19 cellular contexts compared by ENCODE assay signal in genomic region chr7:142454862-142455261, GRCh38.
DNase-seq lines count a peak whose midpoint lies in the region; ATAC-seq and TF ChIP-seq lines count a peak whose summit lies in the region.
"Had no signal": no experiment of that assay in that cellular context is flagged by ENCODE, and none has a peak within 500 bp of the region (broad histone marks: within the 10 kb centered on the region; RNA-seq: fewer than 3 reads in every experiment).

No MANE protein-coding gene starts in this region.

- no peak for TF ChIP-seq CTCF in CD14-positive monocyte (IDR thresholded peaks at IDR 0.05)
- no peak for TF ChIP-seq CTCF in PC-3 (conservative IDR thresholded peaks at IDR 0.05; ENCODE audit: low read depth, low read length)

- H3K9me2 ChIP-seq in PC-3 (replicated peaks; ENCODE audit: low read length): no peaks in the 10 kb centered on the region

- no peak overlapping the region for H3K9ac ChIP-seq in PC-3 (ENCODE audit: low read length)
- H3K9ac ChIP-seq: neural progenitor cell had no signal

- intact Hi-C loops in activated CD4-positive, alpha-beta T cell treated with anti-CD3 and anti-CD28 coated beads for 36 hours (cut with DNase I, micrococcal nuclease): no loop called here
- intact Hi-C loops in CD14-positive monocyte (cut with micrococcal nuclease): no loop called here
- intact Hi-C loops in PC-3 (cut with micrococcal nuclease): no loop called here

- POLR2A ChIA-PET in activated CD4-positive, alpha-beta T cell treated with anti-CD3 and anti-CD28 coated beads for 36 hours (lab: Charles Lee): no interaction called here
- POLR2A ChIA-PET in PC-3 (lab: Charles Lee; ENCODE audit: unreplicated experiment): no interaction called here

- H3K27ac Mint-ChIP-seq in activated CD4-positive, alpha-beta T cell treated with anti-CD3 and anti-CD28 coated beads for 36 hours: peak overlapping the region; percentile 59
- H3K27ac Mint-ChIP-seq in CD14-positive monocyte (peak overlapping the region in 5 of 7 donors; percentile 53 to 85 (median 66)), T-helper 17 cell (peak overlapping the region; percentile 77)
- H3K27ac Mint-ChIP-seq: HFFc6; mesothelial cell of epicardium; neural progenitor cell; stimulated activated naive B cell treated with anti-CD40 and anti-IgM and Interleukin-4, amounts not matched to agents 10 μg/mL and 1 μg/mL and 100 μg/mL, for 72 hours had no signal

- no TSS peak for BruUV-seq in PC-3 (replicated peaks; lab: Mats Ljungman, UMichigan)

- no peaks in the 10 kb centered on the region for H3K9me3 Mint-ChIP-seq in activated CD4-positive, alpha-beta T cell treated with anti-CD3 and anti-CD28 coated beads for 36 hours (ENCODE audit: low read depth)
- H3K9me3 Mint-ChIP-seq in CD14-positive monocyte: no peaks in the 10 kb centered on the region
- H3K9me3 Mint-ChIP-seq: HFFc6; mesothelial cell of epicardium; neural progenitor cell; stimulated activated naive B cell treated with anti-CD40 and anti-IgM and Interleukin-4, amounts not matched to agents 10 μg/mL and 1 μg/mL and 100 μg/mL, for 72 hours had no signal

- peak overlapping the region; percentile 55 for H3K4me3 Mint-ChIP-seq in activated CD4-positive, alpha-beta T cell treated with anti-CD3 and anti-CD28 coated beads for 36 hours
- H3K4me3 Mint-ChIP-seq in CD14-positive monocyte (peak overlapping the region in 1 of 2 donors; percentile 12), T-helper 17 cell (peak overlapping the region; percentile 73)
- H3K4me3 Mint-ChIP-seq: HFFc6; mesothelial cell of epicardium; neural progenitor cell; stimulated activated naive B cell treated with anti-CD40 and anti-IgM and Interleukin-4, amounts not matched to agents 10 μg/mL and 1 μg/mL and 100 μg/mL, for 72 hours had no signal

- H3K27ac ChIP-seq in PC-3 (ENCODE audit: low read length): no peak overlapping the region
- H3K27ac ChIP-seq: esophagus muscularis mucosa, neural progenitor cell, Peyer's patch, SK-N-MC, tibial nerve had no signal

- no peak overlapping the region for H2AFZ ChIP-seq in PC-3 (ENCODE audit: low read length)
- H2AFZ ChIP-seq: neural progenitor cell had no signal

- CTCF ChIA-PET in activated CD4-positive, alpha-beta T cell treated with anti-CD3 and anti-CD28 coated beads for 36 hours (lab: Charles Lee): interaction anchor here (0.6 to 1.6 kb wide), 8 partner anchors 11 to 1442 kb away, joined by 3 to 4 read pairs (median 3); no protein-coding TSS in a partner anchor
- CTCF ChIA-PET in PC-3 (lab: Charles Lee): interaction anchor here (0.6 kb wide), 1 partner anchor 51 kb away, joined by 3 read pairs; no protein-coding TSS in a partner anchor

- H3F3A ChIP-seq in PC-3 (ENCODE audit: low read length, unreplicated experiment): no peaks in the 10 kb centered on the region

- H3K4me2 ChIP-seq in PC-3 (ENCODE audit: low read length): no peak overlapping the region
- H3K4me2 ChIP-seq: neural progenitor cell had no signal

- no peaks in the 10 kb centered on the region for H3K36me3 ChIP-seq in PC-3 (ENCODE audit: low read depth, low read length)
- H3K36me3 ChIP-seq: esophagus muscularis mucosa, neural progenitor cell, Peyer's patch, tibial nerve had no signal

- H4K20me1 ChIP-seq in PC-3 (ENCODE audit: low read length): no peaks in the 10 kb centered on the region

- DNase-seq in activated CD4-positive, alpha-beta T cell treated with anti-CD3 and anti-CD28 coated beads for 36 hours: peak; percentile 46
- DNase-seq in activated CD4-positive, alpha-beta T cell treated with anti-CD3 and anti-CD28 coated beads for 1 hour: no peak
- DNase-seq in CD14-positive monocyte (ENCODE audit: low spot score): no peak
- no peak for DNase-seq in T-helper 17 cell
- peak; percentile 43 for DNase-seq in central memory CD4-positive, alpha-beta T cell
- DNase-seq in HCEC 1CT: no peak
- no peak for DNase-seq in PC-3
- DNase-seq: DMS153; HFFc6; NCI-H146; NCI-H2227 treated with DMSO at 0.1 percent for 48 hours; Peyer's patch; stimulated activated naive B cell treated with anti-CD40 and anti-IgM and Interleukin-4, amounts not matched to agents 10 μg/mL and 1 μg/mL and 100 μg/mL, for 72 hours had no signal

- no peaks in the 10 kb centered on the region for H3K36me3 Mint-ChIP-seq in activated CD4-positive, alpha-beta T cell treated with anti-CD3 and anti-CD28 coated beads for 36 hours (ENCODE audit: low read depth)
- H3K36me3 Mint-ChIP-seq in CD14-positive monocyte (no peaks in the 10 kb centered on the region), T-helper 17 cell (ENCODE audit: low read depth) (peaks cover 7% of the 10 kb centered on the region)
- H3K36me3 Mint-ChIP-seq: mesothelial cell of epicardium; neural progenitor cell; stimulated activated naive B cell treated with anti-CD40 and anti-IgM and Interleukin-4, amounts not matched to agents 10 μg/mL and 1 μg/mL and 100 μg/mL, for 72 hours had no signal

- H3K9me3 ChIP-seq in T-helper 17 cell (ENCODE audit: control insufficient read depth, low read length, poor library complexity, severe bottlenecking): no peaks in the 10 kb centered on the region
- H3K9me3 ChIP-seq in PC-3 (ENCODE audit: low read length): no peaks in the 10 kb centered on the region
- H3K9me3 ChIP-seq: esophagus muscularis mucosa, Peyer's patch, tibial nerve had no signal

- H3K4me1 ChIP-seq in PC-3 (ENCODE audit: insufficient read depth, low read length): 0 out of 2 replicates have a peak, but pooled peaks cover 2% of the 10 kb centered on the region
- H3K4me1 ChIP-seq: neural progenitor cell, Peyer's patch, tibial nerve had no signal

- H3K79me2 ChIP-seq in PC-3 (ENCODE audit: low read length): no peaks in the 10 kb centered on the region

- no peak overlapping the region for H3K4me3 ChIP-seq in PC-3 (ENCODE audit: low read length)
- H3K4me3 ChIP-seq: esophagus muscularis mucosa, neural progenitor cell, Peyer's patch, SK-N-MC, tibial nerve had no signal

- H3K27me3 ChIP-seq in PC-3 (ENCODE audit: low read length): no peaks in the 10 kb centered on the region
- H3K27me3 ChIP-seq: neural progenitor cell, Peyer's patch, tibial nerve had no signal

- H3K4me1 Mint-ChIP-seq in activated CD4-positive, alpha-beta T cell treated with anti-CD3 and anti-CD28 coated beads for 36 hours: peaks cover 35% of the 10 kb centered on the region
- H3K4me1 Mint-ChIP-seq in CD14-positive monocyte: peaks cover 40% of the 10 kb centered on the region
- H3K4me1 Mint-ChIP-seq in T-helper 17 cell: peaks cover 30% of the 10 kb centered on the region

- H3K27me3 Mint-ChIP-seq in activated CD4-positive, alpha-beta T cell treated with anti-CD3 and anti-CD28 coated beads for 36 hours: no peaks in the 10 kb centered on the region
- H3K27me3 Mint-ChIP-seq in CD14-positive monocyte (ENCODE audit: low read depth in 3 of 3) (peaks cover 1 to 3% (median 2%) of the 10 kb centered on the region in 3 donors), T-helper 17 cell (no peaks in the 10 kb centered on the region)

- ATAC-seq in activated CD4-positive, alpha-beta T cell treated with anti-CD3 and anti-CD28 coated beads for 36 hours: peak; percentile 67
- ATAC-seq in T-helper 17 cell: peak; percentile 76
- no peak for ATAC-seq in HG03457 (IDR thresholded peaks at IDR 0.05; ENCODE audit: unreplicated experiment)
- ATAC-seq in PC-3: no peak
- ATAC-seq: stimulated activated naive B cell treated with anti-CD40 and anti-IgM and Interleukin-4, amounts not matched to agents 10 μg/mL and 1 μg/mL and 100 μg/mL, for 72 hours had no signal

Comparison
In these comparisons a context has a peak if more than half of its experiments do, and no peak if none do; other contexts are left out.
1. DNase-seq: peak in activated CD4-positive, alpha-beta T cell treated with anti-CD3 and anti-CD28 coated beads for 36 hours (single experiment) and central memory CD4-positive, alpha-beta T cell (single experiment); none in activated CD4-positive, alpha-beta T cell treated with anti-CD3 and anti-CD28 coated beads for 1 hour (single experiment), CD14-positive monocyte (single experiment), T-helper 17 cell (0 of 3), HCEC 1CT (single experiment) and PC-3 (single experiment).
2. ATAC-seq: peak in activated CD4-positive, alpha-beta T cell treated with anti-CD3 and anti-CD28 coated beads for 36 hours (single experiment) and T-helper 17 cell (single experiment); none in HG03457 (single experiment) and PC-3 (single experiment).
3. Peak in every context shown above with its lines, with median percentiles within 50 percentile points of each other: H3K27ac Mint-ChIP-seq.